ENCODE assay signal across 1 cellular context in genomic region chr9:124758691-124759090, GRCh38.
TF ChIP-seq lines count a peak whose summit lies in the region.

No MANE protein-coding gene starts in this region.

TF ChIP-seq in GM12878, 131 proteins besides CTCF, POLR2A, EP300 and RAD21:
- TF ChIP-seq CBX5 (IDR thresholded peaks at IDR 0.05; ENCODE audit: low read depth) (no peak), BHLHE40 (IDR thresholded peaks at IDR 0.05; ENCODE audit: borderline replicate concordance in 1 of 2, low read depth in 2 of 2, low read length in 1 of 2) (no peak), FOS (IDR thresholded peaks at IDR 0.05; ENCODE audit: borderline replicate concordance, extremely low read depth, insufficient read length) (no peak), ESRRA (IDR thresholded peaks at IDR 0.05; ENCODE audit: low read length) (no peak), SIN3A (IDR thresholded peaks at IDR 0.05; ENCODE audit: low read depth, low read length) (no peak), IRF4 (IDR thresholded peaks at IDR 0.05; ENCODE audit: low read depth, low read length) (no peak), E4F1 (IDR thresholded peaks at IDR 0.05; ENCODE audit: borderline replicate concordance, partially characterized antibody) (no peak), BACH1 (IDR thresholded peaks at IDR 0.05; ENCODE audit: borderline replicate concordance) (no peak), RBBP5 (conservative IDR thresholded peaks at IDR 0.05) (no peak), CREM (IDR thresholded peaks at IDR 0.05; ENCODE audit: low read depth) (no peak), LARP7 (IDR thresholded peaks at IDR 0.05) (no peak), SIX5 (IDR thresholded peaks at IDR 0.05; ENCODE audit: low read depth, low read length, severe bottlenecking) (no peak)
- TF ChIP-seq, protein P1, sequence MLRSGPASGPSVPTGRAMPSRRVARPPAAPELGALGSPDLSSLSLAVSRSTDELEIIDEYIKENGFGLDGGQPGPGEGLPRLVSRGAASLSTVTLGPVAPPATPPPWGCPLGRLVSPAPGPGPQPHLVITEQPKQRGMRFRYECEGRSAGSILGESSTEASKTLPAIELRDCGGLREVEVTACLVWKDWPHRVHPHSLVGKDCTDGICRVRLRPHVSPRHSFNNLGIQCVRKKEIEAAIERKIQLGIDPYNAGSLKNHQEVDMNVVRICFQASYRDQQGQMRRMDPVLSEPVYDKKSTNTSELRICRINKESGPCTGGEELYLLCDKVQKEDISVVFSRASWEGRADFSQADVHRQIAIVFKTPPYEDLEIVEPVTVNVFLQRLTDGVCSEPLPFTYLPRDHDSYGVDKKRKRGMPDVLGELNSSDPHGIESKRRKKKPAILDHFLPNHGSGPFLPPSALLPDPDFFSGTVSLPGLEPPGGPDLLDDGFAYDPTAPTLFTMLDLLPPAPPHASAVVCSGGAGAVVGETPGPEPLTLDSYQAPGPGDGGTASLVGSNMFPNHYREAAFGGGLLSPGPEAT (IDR thresholded peaks at IDR 0.05; ENCODE audit: low read depth): no peak
- TF ChIP-seq, protein P2, sequence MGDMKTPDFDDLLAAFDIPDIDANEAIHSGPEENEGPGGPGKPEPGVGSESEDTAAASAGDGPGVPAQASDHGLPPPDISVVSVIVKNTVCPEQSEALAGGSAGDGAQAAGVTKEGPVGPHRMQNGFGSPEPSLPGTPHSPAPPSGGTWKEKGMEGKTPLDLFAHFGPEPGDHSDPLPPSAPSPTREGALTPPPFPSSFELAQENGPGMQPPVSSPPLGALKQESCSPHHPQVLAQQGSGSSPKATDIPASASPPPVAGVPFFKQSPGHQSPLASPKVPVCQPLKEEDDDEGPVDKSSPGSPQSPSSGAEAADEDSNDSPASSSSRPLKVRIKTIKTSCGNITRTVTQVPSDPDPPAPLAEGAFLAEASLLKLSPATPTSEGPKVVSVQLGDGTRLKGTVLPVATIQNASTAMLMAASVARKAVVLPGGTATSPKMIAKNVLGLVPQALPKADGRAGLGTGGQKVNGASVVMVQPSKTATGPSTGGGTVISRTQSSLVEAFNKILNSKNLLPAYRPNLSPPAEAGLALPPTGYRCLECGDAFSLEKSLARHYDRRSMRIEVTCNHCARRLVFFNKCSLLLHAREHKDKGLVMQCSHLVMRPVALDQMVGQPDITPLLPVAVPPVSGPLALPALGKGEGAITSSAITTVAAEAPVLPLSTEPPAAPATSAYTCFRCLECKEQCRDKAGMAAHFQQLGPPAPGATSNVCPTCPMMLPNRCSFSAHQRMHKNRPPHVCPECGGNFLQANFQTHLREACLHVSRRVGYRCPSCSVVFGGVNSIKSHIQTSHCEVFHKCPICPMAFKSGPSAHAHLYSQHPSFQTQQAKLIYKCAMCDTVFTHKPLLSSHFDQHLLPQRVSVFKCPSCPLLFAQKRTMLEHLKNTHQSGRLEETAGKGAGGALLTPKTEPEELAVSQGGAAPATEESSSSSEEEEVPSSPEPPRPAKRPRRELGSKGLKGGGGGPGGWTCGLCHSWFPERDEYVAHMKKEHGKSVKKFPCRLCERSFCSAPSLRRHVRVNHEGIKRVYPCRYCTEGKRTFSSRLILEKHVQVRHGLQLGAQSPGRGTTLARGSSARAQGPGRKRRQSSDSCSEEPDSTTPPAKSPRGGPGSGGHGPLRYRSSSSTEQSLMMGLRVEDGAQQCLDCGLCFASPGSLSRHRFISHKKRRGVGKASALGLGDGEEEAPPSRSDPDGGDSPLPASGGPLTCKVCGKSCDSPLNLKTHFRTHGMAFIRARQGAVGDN (IDR thresholded peaks at IDR 0.05): no peak
TF ChIP-seq in GM12878: peak in this region for 0.
